ENCODE assay signal across 11 cellular contexts in the genomic region with DNA sequence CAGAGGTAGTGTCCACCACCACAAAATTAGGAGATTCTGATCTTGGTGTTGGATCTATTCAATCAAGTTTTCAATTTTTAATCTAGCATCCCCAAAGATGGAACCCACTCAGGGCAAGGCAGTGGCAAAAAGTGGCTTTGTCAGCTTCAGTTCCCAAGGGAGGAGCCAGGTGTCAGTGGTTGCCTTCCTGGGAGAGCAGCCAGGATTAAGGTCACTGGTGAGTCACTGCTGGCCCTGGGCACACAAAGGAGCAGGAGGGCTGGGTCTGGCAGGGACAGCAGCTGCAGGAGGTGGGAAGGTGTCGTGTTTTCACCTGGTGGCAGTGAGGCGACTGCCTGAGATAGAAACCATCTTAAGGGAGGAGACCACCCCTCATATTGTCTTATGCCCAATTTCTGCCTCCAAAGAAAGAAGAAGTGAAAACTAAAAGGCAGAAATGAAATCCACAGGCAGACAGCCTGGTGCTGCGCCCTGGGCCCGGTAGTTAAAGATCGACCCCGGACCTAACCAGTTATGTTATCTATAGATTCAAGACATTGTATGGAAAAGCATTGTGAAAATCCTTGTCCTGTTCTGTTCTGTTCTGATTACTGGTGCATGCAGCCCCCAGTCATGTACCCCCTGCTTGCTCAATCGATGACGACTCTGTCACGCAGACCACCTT. TPM values are rescaled to one million over a fixed set of nuclear protein-coding genes. Genes with fewer than 3 reads are reported as not detected.
A peak's percentile ranks its signal among the peaks of the same experiment; 100 is the strongest.
DNase-seq lines count a peak whose midpoint lies in the region; ATAC-seq, FAIRE-seq and TF ChIP-seq lines count a peak whose summit lies in the region.
"Had no signal": no experiment of that assay in that cellular context is flagged by ENCODE, and none has a peak within 500 bp of the region (broad histone marks: within the 10 kb centered on the region; RNA-seq: fewer than 3 reads in every experiment).

No MANE protein-coding gene starts in this region.

- peak overlapping the region; percentile 37 for H3K27ac ChIP-seq in VCaP
- H3K27ac ChIP-seq in kidney (ENCODE audit: low read depth in 2 of 2, low read length in 2 of 2), result no peak overlapping the region
- H3K27ac ChIP-seq: ascending aorta, HL-60 had no signal

- no peak overlapping the region for H3K9ac ChIP-seq in kidney (ENCODE audit: low read length in 2 of 2)

- DNase-seq in CD1c-positive myeloid dendritic cell (ENCODE audit: extremely low spot score) (peak; percentile 16), NCI-H1417 treated with DMSO at 0.1 percent for 48 hours (lab: John Stamatoyannopoulos, UW) (peak; percentile 20), kidney (peak; percentile 84), germinal center (ENCODE audit: low spot score) (no peak)
- DNase-seq in stimulated activated CD4-positive, alpha-beta T cell treated with anti-CD3 and anti-CD28 coated beads, Interleukin-15, amount 100 ng/mL, for 24 hours, result no peak

- H3K36me3 ChIP-seq in kidney (ENCODE audit: control insufficient read depth in 1 of 2, insufficient read depth in 2 of 2, low read length in 2 of 2), result no peaks in the 10 kb centered on the region
- H3K36me3 ChIP-seq: ascending aorta had no signal

- no peak for FAIRE-seq in kidney (lab: Jason Lieb, UNC)
- FAIRE-seq: G401.6 had no signal

- no peaks in the 10 kb centered on the region for H3K9me3 ChIP-seq in kidney (ENCODE audit: control insufficient read depth in 1 of 2, low read length in 2 of 2)
- H3K9me3 ChIP-seq: ascending aorta had no signal

- H3K4me3 ChIP-seq in kidney (ENCODE audit: low read length in 2 of 2), result no peak overlapping the region
- H3K4me3 ChIP-seq: ascending aorta had no signal

- H3K4me1 ChIP-seq in kidney (ENCODE audit: control insufficient read depth in 1 of 2, insufficient read depth in 1 of 2, low read depth in 1 of 2, low read length in 2 of 2), result peaks cover 0 to 2% of the 10 kb centered on the region in 2 donors
- H3K4me1 ChIP-seq: ascending aorta had no signal

- intact Hi-C loops in kidney (cut with DNase I), result no loop called here

- no peak for ATAC-seq in GM18861 (IDR thresholded peaks at IDR 0.05; ENCODE audit: unreplicated experiment)
- ATAC-seq in HG03439 (IDR thresholded peaks at IDR 0.05; ENCODE audit: unreplicated experiment), result no peak

- peak; percentile 69 for TF ChIP-seq CTCF in VCaP (conservative IDR thresholded peaks at IDR 0.05)
- peak; percentile 36 for TF ChIP-seq CTCF in kidney (IDR thresholded peaks at IDR 0.05; ENCODE audit: borderline replicate concordance, extremely low read depth, insufficient read depth)

RNA-seq across cellular contexts. Expression of gene KLHL25, which starts 5.9 kb away (rescaled TPM):
- 8.4 TPM for total RNA-seq in kidney
- 5.3 TPM for polyA plus RNA-seq in kidney (ENCODE audit: insufficient read depth, low read depth, low replicate concordance)

Comparison
In these comparisons a context has a peak if more than half of its experiments do, and no peak if none do; other contexts are left out.
1. DNase-seq: peak in CD1c-positive myeloid dendritic cell (single experiment), NCI-H1417 treated with DMSO at 0.1 percent for 48 hours (single experiment) and kidney (single experiment); none in germinal center (single experiment) and stimulated activated CD4-positive, alpha-beta T cell treated with anti-CD3 and anti-CD28 coated beads, Interleukin-15, amount 100 ng/mL, for 24 hours (single experiment).